Comparison of ENCODE assay signal across 1 cellular context in genomic region chr2:190280565-190281330, GRCh38.
TF ChIP-seq lines count a peak whose summit lies in the region.

No MANE protein-coding gene starts in this region.

TF ChIP-seq in HepG2, 621 proteins besides CTCF, POLR2A, EP300 and RAD21:
- peak; percentile 80; the same call in 1 of the 2 replicates for TF ChIP-seq ZBTB26 (CRISPR knock-in tag; IDR thresholded peaks at IDR 0.05; ENCODE audit: borderline replicate concordance)
- no peak for TF ChIP-seq GTF3A (CRISPR knock-in tag; conservative IDR thresholded peaks at IDR 0.05)
